In genomic region chr5:61450170-61450815, GRCh38 we compare ENCODE assay signal across 9 cellular contexts.
A peak's percentile ranks its signal among the peaks of the same experiment; 100 is the strongest.
DNase-seq lines count a peak whose midpoint lies in the region; ATAC-seq and TF ChIP-seq lines count a peak whose summit lies in the region.
"Had no signal": no experiment of that assay in that cellular context is flagged by ENCODE, and none has a peak within 500 bp of the region (broad histone marks: within the 10 kb centered on the region; RNA-seq: fewer than 3 reads in every experiment).

No MANE protein-coding gene starts in this region.

- intact Hi-C loops in natural killer cell (cut with micrococcal nuclease): no loop called here

- H3K4me1 Mint-ChIP-seq in natural killer cell: peaks cover 4 to 12% of the 10 kb centered on the region in 2 donors

- no peak overlapping the region for H3K27ac Mint-ChIP-seq in natural killer cell
- H3K27ac Mint-ChIP-seq: CD4-positive, alpha-beta T cell had no signal

- peaks cover 6 to 11% of the 10 kb centered on the region in 2 donors for H3K9me3 Mint-ChIP-seq in natural killer cell

- peaks cover 10% of the 10 kb centered on the region for H3K36me3 Mint-ChIP-seq in natural killer cell

- no peak overlapping the region for H2AK5ac ChIP-seq in mesenchymal stem cell (ENCODE audit: low read length, severe bottlenecking)

- H2BK15ac ChIP-seq in mesenchymal stem cell (ENCODE audit: low read depth, poor library complexity, severe bottlenecking): no peak overlapping the region

- no peak overlapping the region for H2BK5ac ChIP-seq in mesenchymal stem cell (ENCODE audit: low read depth, low read length, poor library complexity, severe bottlenecking)

- no peak overlapping the region for H3K4me3 Mint-ChIP-seq in natural killer cell
- H3K4me3 Mint-ChIP-seq: CD4-positive, alpha-beta T cell had no signal

- DNase-seq in A172 (ENCODE audit: low spot score) (peak; percentile 94), LHCN-M2 (ENCODE audit: low read depth) (peak; percentile 86), dedifferentiated amniotic fluid mesenchymal stem cell (ENCODE audit: extremely low spot score) (peak; percentile 92), mesenchymal stem cell (peak; percentile 90), KG1 (lab: John Stamatoyannopoulos, UW) (no peak), NCI-H526 treated with DMSO at 0.1 percent for 48 hours (lab: John Stamatoyannopoulos, UW) (no peak), NCI-H2081 treated with DMSO at 0.1 percent for 48 hours (lab: John Stamatoyannopoulos, UW) (no peak), natural killer cell (no peak)
- DNase-seq: CD4-positive, alpha-beta T cell had no signal

- peak overlapping the region; percentile 64 for H3K9ac ChIP-seq in mesenchymal stem cell (ENCODE audit: low read length)

- H3K27me3 ChIP-seq in mesenchymal stem cell (ENCODE audit: control insufficient read depth in 1 of 2, insufficient read depth in 1 of 2, low read length in 2 of 2): no peaks in the 10 kb centered on the region

- no peak overlapping the region for H2BK12ac ChIP-seq in mesenchymal stem cell (ENCODE audit: low read length in 2 of 2)

- no peaks in the 10 kb centered on the region for H3K4me1 ChIP-seq in mesenchymal stem cell (ENCODE audit: control insufficient read depth, insufficient read depth, low read depth, low read length)

- no peak overlapping the region for H3K4me2 ChIP-seq in mesenchymal stem cell (ENCODE audit: low read length, poor library complexity, severe bottlenecking)

- peak overlapping the region in 1 of 2 experiments; percentile 36 for H3K4me3 ChIP-seq in mesenchymal stem cell (ENCODE audit: insufficient read depth in 1 of 2, low read depth in 1 of 2, low read length in 2 of 2)

- H3K27me3 Mint-ChIP-seq in natural killer cell (ENCODE audit: low read depth in 2 of 2): no peaks in the 10 kb centered on the region
- H3K27me3 Mint-ChIP-seq: CD4-positive, alpha-beta T cell had no signal

- TF ChIP-seq CTCF in natural killer cell (IDR thresholded peaks at IDR 0.05): no peak

- H2BK120ac ChIP-seq in mesenchymal stem cell (ENCODE audit: low read depth, low read length): no peak overlapping the region

- no peak overlapping the region for H3K4ac ChIP-seq in mesenchymal stem cell (ENCODE audit: low read depth in 1 of 2, low read length in 2 of 2)

- H3K36me3 ChIP-seq in mesenchymal stem cell (ENCODE audit: control insufficient read depth in 1 of 2, insufficient read depth in 2 of 2, low read depth in 1 of 2, low read length in 2 of 2): no peaks in the 10 kb centered on the region

- peaks cover 6% of the 10 kb centered on the region for H3K9me3 ChIP-seq in mesenchymal stem cell (ENCODE audit: control insufficient read depth, low read length)

- H3K14ac ChIP-seq in mesenchymal stem cell (ENCODE audit: low read length in 2 of 2): no peak overlapping the region

- no peak overlapping the region for H4K8ac ChIP-seq in mesenchymal stem cell (ENCODE audit: low read length)

- H3K23ac ChIP-seq in mesenchymal stem cell (ENCODE audit: low read length in 2 of 2): no peak overlapping the region

- H4K91ac ChIP-seq in mesenchymal stem cell (ENCODE audit: low read length): no peak overlapping the region

- peak overlapping the region; percentile 83 for H3K27ac ChIP-seq in mesenchymal stem cell (ENCODE audit: low read length, poor library complexity, severe bottlenecking)

- no peak overlapping the region for H3K18ac ChIP-seq in mesenchymal stem cell (ENCODE audit: low read depth in 1 of 2, low read length in 2 of 2)

- H3K79me1 ChIP-seq in mesenchymal stem cell (replicated peaks; ENCODE audit: low read length, poor library complexity, severe bottlenecking): peaks cover 21% of the 10 kb centered on the region

- 10% methylated on average over 1 of the region's 1 CpG for WGBS in mesenchymal stem cell

- no peak for ATAC-seq in natural killer cell

- no peak overlapping the region for H2AFZ ChIP-seq in mesenchymal stem cell (ENCODE audit: low read depth, low read length)

Comparison
In these comparisons a context has a peak if more than half of its experiments do, and no peak if none do; other contexts are left out.
1. DNase-seq: peak in A172 (single experiment), LHCN-M2 (single experiment), dedifferentiated amniotic fluid mesenchymal stem cell (single experiment) and mesenchymal stem cell (single experiment); none in KG1 (single experiment), NCI-H526 treated with DMSO at 0.1 percent for 48 hours (single experiment), NCI-H2081 treated with DMSO at 0.1 percent for 48 hours (single experiment) and natural killer cell (single experiment).